In genomic region chr5:2038337-2039179, GRCh38 we compare ENCODE assay signal across 8 cellular contexts.
DNase-seq lines count a peak whose midpoint lies in the region; ATAC-seq and TF ChIP-seq lines count a peak whose summit lies in the region.

No MANE protein-coding gene starts in this region.

- no peak for TF ChIP-seq CTCF in lower leg skin (IDR thresholded peaks at IDR 0.05)

- DNase-seq in NCI-H1436 (lab: John Stamatoyannopoulos, UW) (peak; percentile 23), NCI-H1436 treated with DMSO at 0.1 percent for 48 hours (lab: John Stamatoyannopoulos, UW) (no peak), NCI-H2107 treated with DMSO at 0.1 percent for 48 hours (lab: John Stamatoyannopoulos, UW; ENCODE audit: unreplicated experiment) (peak; percentile 11), dermis blood vessel endothelial cell (peak; percentile 61), lower leg skin (ENCODE audit: low spot score in 2 of 2) (peak; percentile 13 to 93)
- peak; percentile 65 for DNase-seq in activated CD4-positive, alpha-beta T cell treated with anti-CD3 and anti-CD28 coated beads for 48 hours
- DNase-seq in stimulated activated CD8-positive, alpha-beta memory T cell treated with anti-CD3 and anti-CD28 coated beads, Interleukin-12 subunit alpha, Interleukin-12 subunit beta, amount 100 ng/mL, for 1 hour (ENCODE audit: low read depth): peak; percentile 29

- intact Hi-C loops in lower leg skin (cut with DNase I; ENCODE audit: low total_unique reads): no loop called here

- TF ChIP-seq POLR2A in lower leg skin (IDR thresholded peaks at IDR 0.05): no peak

- WGBS in lower leg skin, 2 donors: 3 to 7% methylated on average over 17 to 47 of the region's 57 CpGs

- ATAC-seq in HG02884 (IDR thresholded peaks at IDR 0.05; ENCODE audit: unreplicated experiment): peak; percentile 94

- H3K4me3 ChIP-seq in lower leg skin (ENCODE audit: low read depth, poor library complexity, severe bottlenecking): peak overlapping the region; percentile 24
